Comparison of ENCODE assay signal across 8 cellular contexts in the genomic region with DNA sequence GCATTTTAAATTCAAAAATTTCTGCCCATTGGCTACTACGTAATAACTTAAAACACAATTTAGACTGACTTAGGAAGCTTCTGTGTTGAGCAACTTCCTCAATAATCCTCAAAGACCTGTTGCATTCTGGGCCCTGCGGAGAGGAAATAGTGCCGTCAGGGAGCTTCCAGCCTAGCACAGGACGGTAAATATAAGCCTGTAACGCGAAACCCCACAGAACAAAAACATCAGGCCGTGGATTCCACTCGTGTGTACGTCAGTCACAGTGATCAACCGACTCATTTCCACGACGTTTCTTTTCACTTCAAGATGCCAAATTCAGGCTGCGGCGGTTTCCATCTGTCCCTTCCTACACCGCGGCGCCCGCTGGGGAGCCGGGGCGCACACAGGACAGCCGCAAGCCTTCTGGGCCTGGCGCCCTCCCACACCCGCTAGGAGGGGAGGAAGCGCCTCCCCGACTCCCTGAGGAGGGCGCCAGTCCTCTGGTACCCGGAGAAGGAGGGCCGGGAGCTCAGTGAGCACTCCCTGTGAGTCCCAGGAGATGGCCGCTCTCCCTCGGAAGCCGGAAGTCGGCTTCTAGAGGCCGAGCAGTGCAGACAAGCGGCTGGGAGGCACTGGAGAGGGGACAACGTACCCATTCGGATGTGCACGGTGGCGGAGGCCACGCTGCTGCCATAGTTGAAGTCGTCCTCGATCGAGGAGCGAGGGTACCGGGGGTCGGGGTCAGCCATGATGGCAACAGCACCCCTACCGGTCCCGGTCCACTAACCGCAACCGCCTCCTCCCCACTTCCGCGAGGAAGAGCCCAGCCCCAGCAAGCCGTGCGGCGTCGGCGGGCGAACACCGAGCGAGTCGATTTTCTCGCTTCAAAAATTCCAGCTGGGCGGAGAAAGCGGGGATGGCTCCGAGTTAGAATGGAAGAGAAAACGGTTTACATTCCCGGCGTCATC. TPM values are rescaled to one million over a fixed set of nuclear protein-coding genes. Genes with fewer than 3 reads are reported as not detected.
A peak's percentile ranks its signal among the peaks of the same experiment; 100 is the strongest.
DNase-seq lines count a peak whose midpoint lies in the region; ATAC-seq and TF ChIP-seq lines count a peak whose summit lies in the region.

A gene with protein sequence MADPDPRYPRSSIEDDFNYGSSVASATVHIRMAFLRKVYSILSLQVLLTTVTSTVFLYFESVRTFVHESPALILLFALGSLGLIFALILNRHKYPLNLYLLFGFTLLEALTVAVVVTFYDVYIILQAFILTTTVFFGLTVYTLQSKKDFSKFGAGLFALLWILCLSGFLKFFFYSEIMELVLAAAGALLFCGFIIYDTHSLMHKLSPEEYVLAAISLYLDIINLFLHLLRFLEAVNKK (minus strand): TSS at position 776 of the 950 bp plus-strand sequence. CDS start 45 bp downstream, at position 731.

- intact Hi-C loops in Panc1 (cut with micrococcal nuclease; ENCODE audit: unreplicated experiment) = no loop called here
- intact Hi-C loops in esophagus muscularis mucosa (cut with DNase I) = loop anchor here (5.0 kb wide), 1 partner anchor 37 kb away; a partner anchor contains a TSS

- H3K9me3 Mint-ChIP-seq in activated T-cell treated with anti-CD3 and anti-CD28 coated beads, Interleukin-2, amount 50 U/mL, for 4 hours = peaks cover 4% of the 10 kb centered on the region

- POLR2A ChIA-PET in Panc1 (lab: Charles Lee) = interaction anchor here (0.5 to 1.3 kb wide), 6 partner anchors 21 to 1527 kb away, joined by 3 to 7 read pairs (median 3); a partner anchor contains a TSS

- peak; percentile 89 for DNase-seq in DND-41
- peak; percentile 70 for DNase-seq in Panc1 (ENCODE audit: low read depth, low spot score)
- peak; percentile 76 for DNase-seq in activated T-cell treated with anti-CD3 and anti-CD28 coated beads, Interleukin-2, amount 50 U/mL, for 4 hours
- DNase-seq in esophagus muscularis mucosa (ENCODE audit: extremely low spot score) = peak; percentile 96
- DNase-seq in myocyte (ENCODE audit: low read depth) = peak; percentile 95
- DNase-seq in stimulated activated CD8-positive, alpha-beta memory T cell treated with anti-CD3 and anti-CD28 coated beads, Interleukin-7, amount 100 ng/mL, for 48 hours (ENCODE audit: extremely low read depth in 1 of 2, low read depth in 1 of 2) = peak; percentile 74 to 79

- H3K36me3 Mint-ChIP-seq in activated T-cell treated with anti-CD3 and anti-CD28 coated beads, Interleukin-2, amount 50 U/mL, for 4 hours (ENCODE audit: insufficient read depth) = peaks cover 31% of the 10 kb centered on the region

- peak; percentile 47 for TF ChIP-seq CTCF in DND-41 (IDR thresholded peaks at IDR 0.05; ENCODE audit: borderline replicate concordance, extremely low read depth, low read length, poor library complexity, severe bottlenecking)
- TF ChIP-seq CTCF in KMS-11 (conservative IDR thresholded peaks at IDR 0.05; ENCODE audit: low read depth, low read length) = peak; percentile 73
- TF ChIP-seq CTCF in Panc1 (IDR thresholded peaks at IDR 0.05) = peak; percentile 77
- TF ChIP-seq CTCF in esophagus muscularis mucosa (IDR thresholded peaks at IDR 0.05) = peak; percentile 35 to 67 (median 39)

- H3K4me1 ChIP-seq in DND-41 (ENCODE audit: insufficient read depth, low read length) (peaks cover 32% of the 10 kb centered on the region), KMS-11 (ENCODE audit: low read depth, poor library complexity, severe bottlenecking) (peaks cover 13% of the 10 kb centered on the region), Panc1 (ENCODE audit: control insufficient read depth, insufficient read depth, low read length) (no peaks in the 10 kb centered on the region), esophagus muscularis mucosa (peaks cover 12 to 29% (median 21%) of the 10 kb centered on the region in 4 donors)

- in situ Hi-C loops in Panc1 (cut with HindIII; ENCODE audit: low pct_unique_long_range_greater_than_20kb, low sequenced_read_pairs) = no loop called here

- BruUV-seq in Panc1 (replicated peaks; lab: Mats Ljungman, UMichigan) = TSS peak; percentile 94

- H3K79me2 ChIP-seq in DND-41 (ENCODE audit: insufficient read depth, low read length) (peaks cover 50% of the 10 kb centered on the region), KMS-11 (ENCODE audit: insufficient read depth, low read depth) (peaks cover 45% of the 10 kb centered on the region)

- ATAC-seq in DND-41 (ENCODE audit: insufficient read depth, low read depth) = peak; percentile 86
- peak; percentile 85 for ATAC-seq in GM21737 (IDR thresholded peaks at IDR 0.05; ENCODE audit: unreplicated experiment)
- peak; percentile 98 for ATAC-seq in Panc1
- peak; percentile 85 to 86 for ATAC-seq in activated T-cell treated with anti-CD3 and anti-CD28 coated beads, Interleukin-2, amount 50 U/mL, for 4 hours

- H3K4me3 Mint-ChIP-seq in activated T-cell treated with anti-CD3 and anti-CD28 coated beads, Interleukin-2, amount 50 U/mL, for 4 hours = peak within 1 kb of the TSS; percentile 94

- H3K36me3 ChIP-seq in DND-41 (ENCODE audit: insufficient read depth, low read length) (peaks cover 22% of the 10 kb centered on the region; the same call in 1 of the 2 replicates), KMS-11 (ENCODE audit: insufficient read depth) (no peaks in the 10 kb centered on the region), Panc1 (ENCODE audit: control insufficient read depth, insufficient read depth, low read length) (peaks cover 6% of the 10 kb centered on the region; the same call in 1 of the 2 replicates), esophagus muscularis mucosa (peaks cover 0 to 8% (median 0%) of the 10 kb centered on the region in 4 donors)

- H3K27me3 ChIP-seq in DND-41 (ENCODE audit: insufficient read depth, low read length, poor library complexity) = no peaks in the 10 kb centered on the region
- no peaks in the 10 kb centered on the region for H3K27me3 ChIP-seq in KMS-11 (ENCODE audit: insufficient read depth, low read depth)
- H3K27me3 ChIP-seq in Panc1 (ENCODE audit: control insufficient read depth, insufficient read depth, low read length) = no peaks in the 10 kb centered on the region
- no peaks in the 10 kb centered on the region for H3K27me3 ChIP-seq in esophagus muscularis mucosa

- H3K4me2 ChIP-seq in DND-41 (ENCODE audit: insufficient read depth, low read length) (peak within 1 kb of the TSS; percentile 72), KMS-11 (peak within 1 kb of the TSS; percentile 52)

- H3K4me3 ChIP-seq in DND-41 (ENCODE audit: low read depth in 1 of 2, low read length in 2 of 2) = peak within 1 kb of the TSS; percentile 32 to 82
- no peak within 1 kb of the TSS for H3K4me3 ChIP-seq in KMS-11 (IDR thresholded peaks at IDR 0.05; ENCODE audit: insufficient read depth, low read depth, low read length)
- H3K4me3 ChIP-seq in Panc1 (ENCODE audit: low read depth in 2 of 2, low read length in 2 of 2) = peak within 1 kb of the TSS; percentile 64 to 86
- H3K4me3 ChIP-seq in esophagus muscularis mucosa = peak within 1 kb of the TSS; percentile 78 to 97 (median 88)

- H2AFZ ChIP-seq in DND-41 (ENCODE audit: low read depth, low read length) (peak within 1 kb of the TSS; percentile 89), KMS-11 (ENCODE audit: low read depth) (peak within 1 kb of the TSS; percentile 69)

- TF ChIP-seq EP300 in esophagus muscularis mucosa (IDR thresholded peaks at IDR 0.05) = no peak

- H3K4me1 Mint-ChIP-seq in activated T-cell treated with anti-CD3 and anti-CD28 coated beads, Interleukin-2, amount 50 U/mL, for 4 hours (ENCODE audit: low read depth) = peaks cover 44% of the 10 kb centered on the region

- H3K9ac ChIP-seq in DND-41 (ENCODE audit: low read depth, low read length) (peak within 1 kb of the TSS; percentile 69), KMS-11 (peak within 1 kb of the TSS; percentile 91)

- H4K20me1 ChIP-seq in DND-41 (ENCODE audit: insufficient read depth, low read length) = no peaks in the 10 kb centered on the region
- H4K20me1 ChIP-seq in KMS-11 (ENCODE audit: insufficient read depth) = no peaks in the 10 kb centered on the region

- under 1% methylated on average over 42 of the region's 67 CpGs for WGBS in esophagus muscularis mucosa

- H3K27ac ChIP-seq in DND-41 (ENCODE audit: low read length) (peak within 1 kb of the TSS; percentile 100), KMS-11 (peak within 1 kb of the TSS; percentile 95), Panc1 (ENCODE audit: low read length) (peak within 1 kb of the TSS; percentile 97), esophagus muscularis mucosa (replicated peaks in 1 of 4) (peak within 1 kb of the TSS; percentile 98 to 100 (median 98))

- H3K9me3 ChIP-seq in DND-41 (ENCODE audit: insufficient read depth, low read length, severe bottlenecking) (peaks cover 9% of the 10 kb centered on the region), Panc1 (ENCODE audit: control insufficient read depth, insufficient read depth, low read depth, low read length) (peaks cover 7% of the 10 kb centered on the region; the same call in 1 of the 2 replicates), esophagus muscularis mucosa (no peaks in the 10 kb centered on the region)

- peak; percentile 63 for TF ChIP-seq POLR2A in esophagus muscularis mucosa (IDR thresholded peaks at IDR 0.05; ENCODE audit: low read depth)

- CTCF ChIA-PET in Panc1 (lab: Charles Lee) = interaction anchor here (0.6 to 1.4 kb wide), 3 partner anchors 24 to 1018 kb away, joined by 3 to 6 read pairs (median 3); no protein-coding TSS in a partner anchor

- no peaks in the 10 kb centered on the region for H3K27me3 Mint-ChIP-seq in activated T-cell treated with anti-CD3 and anti-CD28 coated beads, Interleukin-2, amount 50 U/mL, for 4 hours (ENCODE audit: low read depth)

RNA-seq across cellular contexts. Expression of the gene that starts here (rescaled TPM):
- 115 TPM for total RNA-seq in Panc1 (2021; ENCODE audit: unreplicated experiment)
- 170 TPM for polyA plus RNA-seq in Panc1 (2012; ENCODE audit: insufficient read length)
- total RNA-seq in activated T-cell treated with anti-CD3 and anti-CD28 coated beads, Interleukin-2, amount 50 U/mL, for 4 hours = 10 to 100 TPM; 69.9 to 86.1 (median 78.2) TPM
- 100 to 1,000 TPM in 3 of 4 donors, 10 to 100 TPM in 1; 92.2 to 156 (median 115) TPM for total RNA-seq in esophagus muscularis mucosa
- 95.8 and 115 TPM in 2 replicates for total RNA-seq in myocyte
- 83.9 TPM for polyA plus RNA-seq in myocyte (2012)
